8 cellular contexts compared by ENCODE assay signal in the genomic region with DNA sequence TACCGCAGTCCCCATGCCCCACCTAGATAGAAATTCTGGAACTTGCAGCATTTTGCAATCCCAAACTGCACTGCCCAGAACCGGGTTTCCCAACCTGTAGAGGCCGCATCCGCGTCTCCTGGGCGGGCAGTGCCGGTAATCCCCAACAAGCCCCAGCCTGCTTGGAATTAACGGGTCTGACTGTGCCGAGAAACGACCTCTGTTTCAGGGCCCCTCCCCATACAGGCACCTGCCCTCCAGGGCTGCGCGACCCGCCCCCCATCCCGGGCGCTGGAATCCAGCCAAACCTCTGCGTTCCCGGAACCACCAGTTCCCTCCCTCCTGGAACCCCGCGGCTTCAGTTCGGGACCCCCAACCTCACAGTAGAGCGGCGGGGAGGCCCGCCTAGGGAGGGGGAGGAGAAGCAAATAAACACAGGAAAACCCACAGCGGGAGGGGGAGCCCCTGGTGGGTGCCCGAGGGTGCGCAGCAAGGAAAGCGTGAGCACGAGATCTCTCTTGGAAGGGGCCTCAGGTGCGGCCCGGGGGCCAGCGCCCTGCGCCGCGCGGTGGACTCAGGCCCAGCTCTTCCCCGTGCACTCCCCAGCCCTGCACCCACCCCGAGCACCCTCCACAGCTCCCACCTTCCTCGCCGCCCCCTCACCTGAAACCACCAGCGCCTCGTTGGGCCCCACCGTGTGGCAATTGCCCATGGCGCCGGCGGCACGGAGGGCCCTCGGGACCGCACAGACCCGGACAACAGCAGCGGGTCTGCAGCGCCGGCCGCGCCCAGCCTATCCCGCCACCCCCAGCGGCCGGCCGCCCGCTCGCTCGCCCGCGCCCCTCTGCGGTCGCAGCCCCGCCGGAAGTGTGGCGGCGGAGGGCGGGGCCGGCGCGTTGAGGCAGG. TPM values are rescaled to one million over a fixed set of nuclear protein-coding genes. Genes with fewer than 3 reads are reported as not detected.
DNase-seq lines count a peak whose midpoint lies in the region; ATAC-seq and TF ChIP-seq lines count a peak whose summit lies in the region.

A gene with protein sequence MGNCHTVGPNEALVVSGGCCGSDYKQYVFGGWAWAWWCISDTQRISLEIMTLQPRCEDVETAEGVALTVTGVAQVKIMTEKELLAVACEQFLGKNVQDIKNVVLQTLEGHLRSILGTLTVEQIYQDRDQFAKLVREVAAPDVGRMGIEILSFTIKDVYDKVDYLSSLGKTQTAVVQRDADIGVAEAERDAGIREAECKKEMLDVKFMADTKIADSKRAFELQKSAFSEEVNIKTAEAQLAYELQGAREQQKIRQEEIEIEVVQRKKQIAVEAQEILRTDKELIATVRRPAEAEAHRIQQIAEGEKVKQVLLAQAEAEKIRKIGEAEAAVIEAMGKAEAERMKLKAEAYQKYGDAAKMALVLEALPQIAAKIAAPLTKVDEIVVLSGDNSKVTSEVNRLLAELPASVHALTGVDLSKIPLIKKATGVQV (minus strand): TSS at position 850 of the 885 bp plus-strand sequence. CDS start 159 bp downstream, at position 691.

- intact Hi-C loops in esophagus squamous epithelium (cut with DNase I): no loop called here
- intact Hi-C loops in natural killer cell (cut with micrococcal nuclease): loop anchor here (5.0 to 10.0 kb wide), 2 partner anchors 52 to 170 kb away; partner anchors contain the start of genes FAM222B, NEK8 and TLCD1

- peak within 1 kb of the TSS; percentile 95 to 99 for H3K4me3 Mint-ChIP-seq in activated T-cell treated with anti-CD3 and anti-CD28 coated beads, Interleukin-2, amount 50 U/mL, for 72 hours
- H3K4me3 Mint-ChIP-seq in natural killer cell: peak within 1 kb of the TSS; percentile 90

- WGBS in esophagus squamous epithelium, 2 donors: 0 to 2% methylated on average over 6 to 8 of the region's 73 CpGs

- no peaks in the 10 kb centered on the region for H3K27me3 Mint-ChIP-seq in activated T-cell treated with anti-CD3 and anti-CD28 coated beads, Interleukin-2, amount 50 U/mL, for 72 hours (ENCODE audit: low read depth)
- H3K27me3 Mint-ChIP-seq in natural killer cell (ENCODE audit: low read depth in 2 of 2): no peaks in the 10 kb centered on the region

- no peaks in the 10 kb centered on the region for H3K27me3 ChIP-seq in OCI-LY3 (ENCODE audit: low read depth, low read length)
- no peaks in the 10 kb centered on the region for H3K27me3 ChIP-seq in esophagus squamous epithelium

- DNase-seq in Caki2 (ENCODE audit: low read depth): peak; percentile 60
- DNase-seq in activated T-cell treated with anti-CD3 and anti-CD28 coated beads, Interleukin-2, amount 50 U/mL, for 72 hours: peak; percentile 71 to 80
- DNase-seq in esophagus squamous epithelium (lab: John Stamatoyannopoulos, UW): no peak
- DNase-seq in natural killer cell: peak; percentile 61
- peak; percentile 74 for DNase-seq in stimulated activated naive CD8-positive, alpha-beta T cell treated with anti-CD3 and anti-CD28 coated beads, Interleukin-15, Interleukin-2, amounts not matched to agents 100 U/mL and 50 U/mL, for 24 hours

- H3K36me3 ChIP-seq in OCI-LY3 (replicated peaks; ENCODE audit: low read depth, low read length) (peaks cover 25% of the 10 kb centered on the region), esophagus squamous epithelium (peaks cover 0 to 5% (median 0%) of the 10 kb centered on the region in 3 donors)

- H3K4me2 ChIP-seq in OCI-LY3 (ENCODE audit: low read length): peak within 1 kb of the TSS; percentile 99

- peak within 1 kb of the TSS; percentile 88 for H3K4me3 ChIP-seq in OCI-LY3 (ENCODE audit: low read length)
- H3K4me3 ChIP-seq in esophagus squamous epithelium: peak within 1 kb of the TSS; percentile 79 to 98 (median 85)

- H3K9ac ChIP-seq in OCI-LY3 (ENCODE audit: low read length): peak within 1 kb of the TSS; percentile 89

- H3K27ac Mint-ChIP-seq in activated T-cell treated with anti-CD3 and anti-CD28 coated beads, Interleukin-2, amount 50 U/mL, for 72 hours: peak within 1 kb of the TSS; percentile 98
- peak within 1 kb of the TSS; percentile 93 to 97 for H3K27ac Mint-ChIP-seq in natural killer cell

- peaks cover 74% of the 10 kb centered on the region for H3K79me2 ChIP-seq in OCI-LY3 (ENCODE audit: low read length)

- H3K9me3 ChIP-seq in OCI-LY3 (ENCODE audit: insufficient read depth, low read length): no peaks in the 10 kb centered on the region
- H3K9me3 ChIP-seq in esophagus squamous epithelium: no peaks in the 10 kb centered on the region

- peaks cover 0 to 2% of the 10 kb centered on the region in 2 donors for H3K9me3 Mint-ChIP-seq in activated T-cell treated with anti-CD3 and anti-CD28 coated beads, Interleukin-2, amount 50 U/mL, for 72 hours
- H3K9me3 Mint-ChIP-seq in natural killer cell: no peaks in the 10 kb centered on the region

- no peak within 1 kb of the TSS for H2AFZ ChIP-seq in OCI-LY3 (ENCODE audit: low read depth, low read length)

- peaks cover 77% of the 10 kb centered on the region for H3K4me1 Mint-ChIP-seq in activated T-cell treated with anti-CD3 and anti-CD28 coated beads, Interleukin-2, amount 50 U/mL, for 72 hours (ENCODE audit: low read depth)
- H3K4me1 Mint-ChIP-seq in natural killer cell: peaks cover 53 to 65% of the 10 kb centered on the region in 2 donors

- TF ChIP-seq CTCF in OCI-LY3 (IDR thresholded peaks at IDR 0.05; ENCODE audit: low read depth, low read length): peak; percentile 8; the same call in 1 of the 2 replicates
- TF ChIP-seq CTCF in esophagus squamous epithelium (IDR thresholded peaks at IDR 0.05): peak in 4 of 6 experiments; percentile 14 to 33 (median 30)
- peak; percentile 50 for TF ChIP-seq CTCF in natural killer cell (IDR thresholded peaks at IDR 0.05)

- in situ Hi-C loops in Caki2 (cut with HindIII; ENCODE audit: low pct_unique_long_range_greater_than_20kb, low sequenced_read_pairs): no loop called here

- H3K4me1 ChIP-seq in OCI-LY3 (ENCODE audit: low read length) (peaks cover 69% of the 10 kb centered on the region), esophagus squamous epithelium (peaks cover 40 to 85% (median 59%) of the 10 kb centered on the region in 3 donors)

- TF ChIP-seq POLR2A in esophagus squamous epithelium (IDR thresholded peaks at IDR 0.05): peak in 1 of 4 donors; percentile 59

- no peaks in the 10 kb centered on the region for H4K20me1 ChIP-seq in OCI-LY3 (ENCODE audit: insufficient read depth, low read length)

- peak; percentile 31 for ATAC-seq in HG03432 (IDR thresholded peaks at IDR 0.05; ENCODE audit: unreplicated experiment)
- ATAC-seq in activated T-cell treated with anti-CD3 and anti-CD28 coated beads, Interleukin-2, amount 50 U/mL, for 72 hours (replicated peaks in 1 of 2): peak; percentile 66 to 75
- peak; percentile 74 to 80 (median 76) for ATAC-seq in natural killer cell
- ATAC-seq in stimulated activated naive CD8-positive, alpha-beta T cell treated with anti-CD3 and anti-CD28 coated beads, Interleukin-15, Interleukin-2, amounts not matched to agents 100 U/mL and 50 U/mL, for 24 hours: peak; percentile 71
- ATAC-seq in GM18909 (IDR thresholded peaks at IDR 0.05; ENCODE audit: poor library complexity, unreplicated experiment): no peak

- peaks cover 8 to 22% of the 10 kb centered on the region in 2 donors for H3K36me3 Mint-ChIP-seq in activated T-cell treated with anti-CD3 and anti-CD28 coated beads, Interleukin-2, amount 50 U/mL, for 72 hours (ENCODE audit: insufficient read depth in 2 of 2)
- no peaks in the 10 kb centered on the region for H3K36me3 Mint-ChIP-seq in natural killer cell

- H3K27ac ChIP-seq in OCI-LY3 (ENCODE audit: low read length) (peak within 1 kb of the TSS; percentile 98), esophagus squamous epithelium (peak within 1 kb of the TSS; percentile 91 to 98 (median 96))

RNA-seq across cellular contexts. Expression of the gene that starts here (rescaled TPM):
- total RNA-seq in Caki2 (2014; rRNA removed; shearing (Covaris generic); ENCODE audit: low replicate concordance): 121 and 133 TPM in 2 replicates
- 100 to 1,000 TPM; 138 to 141 TPM for total RNA-seq in activated T-cell treated with anti-CD3 and anti-CD28 coated beads, Interleukin-2, amount 50 U/mL, for 72 hours
- total RNA-seq in esophagus squamous epithelium: 10 to 100 TPM; 44.8 to 81.8 (median 65.2) TPM
- total RNA-seq in natural killer cell: 100 to 1,000 TPM; 132 to 152 (median 152) TPM
